ENCODE assay signal across 22 cellular contexts in the genomic region with DNA sequence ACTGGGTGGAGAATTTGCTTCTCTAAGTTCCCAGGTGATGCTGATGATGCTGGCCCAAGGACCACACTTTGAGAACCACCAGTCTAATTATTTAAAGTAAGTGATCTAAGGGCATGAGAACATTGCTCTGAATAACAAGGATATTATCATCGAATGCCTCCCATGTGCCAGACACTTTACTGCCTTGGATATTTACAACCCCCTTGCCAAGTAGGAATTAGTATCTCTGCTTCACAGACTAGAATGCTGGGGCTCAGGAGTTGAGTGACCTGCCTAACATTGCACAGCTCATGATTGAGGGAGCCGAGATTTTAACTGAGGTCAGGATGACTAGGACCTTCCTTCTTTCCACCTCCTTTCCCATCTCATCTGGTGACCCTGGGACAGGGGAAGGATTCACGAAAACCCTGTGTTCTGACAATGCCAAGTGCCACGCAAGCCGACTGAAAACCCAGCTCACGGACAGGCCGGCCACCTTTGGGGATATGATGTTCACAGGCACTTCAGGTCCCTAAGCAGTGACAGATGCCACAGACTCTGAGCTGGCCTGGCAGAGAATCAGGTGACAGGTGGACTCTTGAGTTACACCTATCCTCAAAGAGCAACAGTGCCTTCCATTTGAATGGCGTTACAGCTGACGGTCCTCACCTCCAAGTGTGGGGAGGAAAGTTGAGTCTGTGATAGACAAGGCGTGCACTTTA.
DNase-seq lines count a peak whose midpoint lies in the region; ATAC-seq and TF ChIP-seq lines count a peak whose summit lies in the region.
"Had no signal": no experiment of that assay in that cellular context is flagged by ENCODE, and none has a peak within 500 bp of the region (broad histone marks: within the 10 kb centered on the region; RNA-seq: fewer than 3 reads in every experiment).

No MANE protein-coding gene starts in this region.

- H3K36me3 Mint-ChIP-seq in chondrocyte (ENCODE audit: low read depth) = no peaks in the 10 kb centered on the region
- H3K36me3 Mint-ChIP-seq: CD4-positive, CD25-positive, alpha-beta regulatory T cell; natural killer cell; stimulated activated naive B cell treated with anti-CD40 and anti-IgM and Interleukin-4, amounts not matched to agents 10 μg/mL and 1 μg/mL and 100 μg/mL, for 72 hours had no signal

- H3K9me3 Mint-ChIP-seq in chondrocyte (ENCODE audit: low read depth) = no peaks in the 10 kb centered on the region
- H3K9me3 Mint-ChIP-seq: activated naive CD4-positive, alpha-beta T cell treated with anti-CD3 and anti-CD28 coated beads for 36 hours; effector memory CD8-positive, alpha-beta T cell; GM23338; natural killer cell; stimulated activated naive B cell treated with anti-CD40 and anti-IgM and Interleukin-4, amounts not matched to agents 10 μg/mL and 1 μg/mL and 100 μg/mL, for 72 hours had no signal

- H3K4me1 Mint-ChIP-seq in chondrocyte (ENCODE audit: low read depth) = peaks cover 22% of the 10 kb centered on the region

- no peaks in the 10 kb centered on the region for H3K27me3 Mint-ChIP-seq in chondrocyte (ENCODE audit: low read depth)
- H3K27me3 Mint-ChIP-seq: CD4-positive, CD25-positive, alpha-beta regulatory T cell; effector memory CD8-positive, alpha-beta T cell; stimulated activated naive B cell treated with anti-CD40 and anti-IgM and Interleukin-4, amounts not matched to agents 10 μg/mL and 1 μg/mL and 100 μg/mL, for 72 hours had no signal

- H3K4me3 Mint-ChIP-seq in chondrocyte (ENCODE audit: unreplicated experiment) = no peak overlapping the region
- H3K4me3 Mint-ChIP-seq: activated naive CD4-positive, alpha-beta T cell treated with anti-CD3 and anti-CD28 coated beads for 36 hours; CD4-positive, CD25-positive, alpha-beta regulatory T cell; effector memory CD8-positive, alpha-beta T cell; GM23338; natural killer cell; stimulated activated naive B cell treated with anti-CD40 and anti-IgM and Interleukin-4, amounts not matched to agents 10 μg/mL and 1 μg/mL and 100 μg/mL, for 72 hours had no signal

- TF ChIP-seq CTCF in chondrocyte (IDR thresholded peaks at IDR 0.05) = no peak

- no peak overlapping the region for H3K27ac Mint-ChIP-seq in chondrocyte (ENCODE audit: unreplicated experiment)
- H3K27ac Mint-ChIP-seq: activated naive CD4-positive, alpha-beta T cell treated with anti-CD3 and anti-CD28 coated beads for 36 hours; effector memory CD8-positive, alpha-beta T cell; GM23338 had no signal

- DNase-seq in Right ventricle myocardium inferior (ENCODE audit: missing footprints) = no peak
- DNase-seq in cardiac septum (ENCODE audit: low spot score) = no peak
- peak; percentile 51 for DNase-seq in chondrocyte (ENCODE audit: low spot score)
- DNase-seq in mesenteric fat pad (ENCODE audit: low spot score) = peak; percentile 68
- no peak for DNase-seq in NCI-H1105 (lab: John Stamatoyannopoulos, UW)
- DNase-seq in T1000 (lab: John Stamatoyannopoulos, UW) = no peak
- no peak for DNase-seq in KG1 (lab: John Stamatoyannopoulos, UW)
- DNase-seq: activated CD4-positive, alpha-beta T cell treated with anti-CD3 and anti-CD28 coated beads for 48 hours; activated CD8-positive, alpha-beta memory T cell treated with anti-CD3 and anti-CD28 coated beads, Interleukin-2, amount 50 U/mL, for 48 hours; activated naive CD4-positive, alpha-beta T cell treated with anti-CD3 and anti-CD28 coated beads for 36 hours; CD4-positive, CD25-positive, alpha-beta regulatory T cell; DMS79; effector memory CD8-positive, alpha-beta T cell; mammary epithelial cell; MV-4-11; natural killer cell; NCI-H2227 treated with DMSO at 0.1 percent for 48 hours; NK-92 treated with Interleukin-12 subunit alpha and Interleukin-12 subunit beta, amount 100 ng/mL, for 24 hours; stimulated activated naive B cell treated with anti-CD40 and anti-IgM and Interleukin-4, amounts not matched to agents 10 μg/mL and 1 μg/mL and 100 μg/mL, for 72 hours; SW 1271 had no signal

- ATAC-seq in Right ventricle myocardium inferior = peak; percentile 73
- ATAC-seq in HG03097 (IDR thresholded peaks at IDR 0.05; ENCODE audit: low FRiP score, unreplicated experiment) = no peak
- ATAC-seq: effector memory CD8-positive, alpha-beta T cell; natural killer cell; stimulated activated naive B cell treated with anti-CD40 and anti-IgM and Interleukin-4, amounts not matched to agents 10 μg/mL and 1 μg/mL and 100 μg/mL, for 72 hours had no signal

- intact Hi-C loops in Right ventricle myocardium inferior (cut with DNase I) (loop anchor here (2.0 kb wide), 1 partner anchor 17 kb away; no protein-coding TSS in a partner anchor), cardiac septum (cut with DNase I) (loop anchor here (5.0 kb wide), 1 partner anchor 356 kb away; no protein-coding TSS in a partner anchor)

Comparison
In these comparisons a context has a peak if more than half of its experiments do, and no peak if none do; other contexts are left out.
1. DNase-seq: peak in chondrocyte (single experiment) and mesenteric fat pad (single experiment); none in Right ventricle myocardium inferior (single experiment), cardiac septum (single experiment), NCI-H1105 (single experiment), T1000 (single experiment) and KG1 (single experiment).